ENCODE assay signal across 8 cellular contexts in genomic region chr16:3059041-3059722, GRCh38. TPM values are rescaled to one million over a fixed set of nuclear protein-coding genes. Genes with fewer than 3 reads are reported as not detected.
DNase-seq lines count a peak whose midpoint lies in the region; ATAC-seq and TF ChIP-seq lines count a peak whose summit lies in the region.

No MANE protein-coding gene starts in this region.

- peak overlapping the region; percentile 74 for H3K4me3 ChIP-seq in choroid plexus epithelial cell (ENCODE audit: low read depth, low read length)

- intact Hi-C loops in left colon (cut with DNase I, micrococcal nuclease), result no loop called here

- ATAC-seq in HG02938 (IDR thresholded peaks at IDR 0.05; ENCODE audit: unreplicated experiment), result peak; percentile 66
- ATAC-seq in left colon, result peak; percentile 86

- TF ChIP-seq CTCF in choroid plexus epithelial cell (conservative IDR thresholded peaks at IDR 0.05; ENCODE audit: low read depth, low read length), result peak; percentile 51

- peak; percentile 44 to 73 for DNase-seq in SHP77 (lab: John Stamatoyannopoulos, UW)
- no peak for DNase-seq in SHP77 treated with DMSO at 0.1 percent for 48 hours (lab: John Stamatoyannopoulos, UW)
- peak; percentile 75 for DNase-seq in NCI-H2171 (lab: John Stamatoyannopoulos, UW)
- DNase-seq in activated CD4-positive, alpha-beta T cell treated with anti-CD3 and anti-CD28 coated beads for 24 hours (ENCODE audit: low read depth in 2 of 2), result peak; percentile 75 to 82
- peak; percentile 76 for DNase-seq in choroid plexus epithelial cell (ENCODE audit: low read depth)
- peak; percentile 92 for DNase-seq in left colon
- DNase-seq in stimulated activated CD4-positive, alpha-beta T cell treated with anti-CD3 and anti-CD28 coated beads, Interleukin-1b, Interleukin-23, amount 100 ng/mL, for 4 hours (ENCODE audit: low read depth in 2 of 2), result peak; percentile 84 to 86

RNA-seq across cellular contexts. Expression of gene IL32, which starts 6.3 kb away (rescaled TPM):
- 100 to 1,000 TPM; 265 to 865 TPM for total RNA-seq in left colon

RNA-seq across cellular contexts. Expression of gene MMP25, which starts 12.8 kb away (rescaled TPM):
- 1 to 10 TPM in 1 of 2 donors, under 1 TPM in 1; 0.70 to 1.1 TPM for total RNA-seq in left colon

RNA-seq across cellular contexts. Expression of gene BICDL2, which starts 22.4 kb away (rescaled TPM):
- 100 to 1,000 TPM in 1 of 2 donors, 10 to 100 TPM in 1; 91.8 to 107 TPM for total RNA-seq in left colon

RNA-seq across cellular contexts. Expression of gene THOC6, which starts 35.3 kb away (rescaled TPM):
- total RNA-seq in left colon, result 10 to 100 TPM; 18.8 to 19.3 TPM

RNA-seq across cellular contexts. Expression of gene HCFC1R1, which starts 35.4 kb away (rescaled TPM):
- total RNA-seq in left colon, result 10 to 100 TPM; 26.6 to 31.4 TPM
